Comparison of ENCODE assay signal across 2 cellular contexts in the genomic region with DNA sequence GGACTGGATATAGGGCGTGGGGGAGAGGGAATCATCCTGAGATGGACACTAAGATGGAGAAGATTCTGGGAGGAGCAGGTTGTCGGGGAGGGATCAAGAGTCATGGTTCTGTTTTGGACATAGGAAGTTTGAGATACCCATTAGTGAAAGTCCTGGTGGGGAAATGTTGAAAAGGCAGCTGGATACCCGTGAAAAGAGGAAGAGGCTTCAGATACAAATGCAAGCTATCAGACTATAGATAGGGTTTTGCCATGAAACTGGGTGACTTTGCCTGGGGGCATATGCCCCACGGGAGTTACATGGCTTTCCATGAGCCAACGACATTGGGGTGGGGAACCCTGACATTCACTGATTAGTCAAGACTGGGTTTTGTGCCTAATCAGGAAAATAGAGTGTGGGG.
TF ChIP-seq lines count a peak whose summit lies in the region.

No MANE protein-coding gene starts in this region.

TF ChIP-seq in HCT116, 20 proteins besides CTCF, POLR2A, EP300 and RAD21:
- TF ChIP-seq, protein P1, sequence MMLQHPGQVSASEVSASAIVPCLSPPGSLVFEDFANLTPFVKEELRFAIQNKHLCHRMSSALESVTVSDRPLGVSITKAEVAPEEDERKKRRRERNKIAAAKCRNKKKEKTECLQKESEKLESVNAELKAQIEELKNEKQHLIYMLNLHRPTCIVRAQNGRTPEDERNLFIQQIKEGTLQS (IDR thresholded peaks at IDR 0.05), result no peak
- TF ChIP-seq SIN3A (IDR thresholded peaks at IDR 0.05; ENCODE audit: low read depth) (no peak), ELF1 (IDR thresholded peaks at IDR 0.05; ENCODE audit: borderline replicate concordance, low read depth) (no peak), TCF7L2 (IDR thresholded peaks at IDR 0.05; ENCODE audit: borderline replicate concordance, extremely low read depth, insufficient read depth, insufficient read length) (no peak), POLR2AphosphoS5 (IDR thresholded peaks at IDR 0.05; ENCODE audit: low read depth, low read length) (no peak), CEBPB (IDR thresholded peaks at IDR 0.05; ENCODE audit: low read depth) (no peak), EZH2 (IDR thresholded peaks at IDR 0.05) (no peak)
- TF ChIP-seq, protein P2, sequence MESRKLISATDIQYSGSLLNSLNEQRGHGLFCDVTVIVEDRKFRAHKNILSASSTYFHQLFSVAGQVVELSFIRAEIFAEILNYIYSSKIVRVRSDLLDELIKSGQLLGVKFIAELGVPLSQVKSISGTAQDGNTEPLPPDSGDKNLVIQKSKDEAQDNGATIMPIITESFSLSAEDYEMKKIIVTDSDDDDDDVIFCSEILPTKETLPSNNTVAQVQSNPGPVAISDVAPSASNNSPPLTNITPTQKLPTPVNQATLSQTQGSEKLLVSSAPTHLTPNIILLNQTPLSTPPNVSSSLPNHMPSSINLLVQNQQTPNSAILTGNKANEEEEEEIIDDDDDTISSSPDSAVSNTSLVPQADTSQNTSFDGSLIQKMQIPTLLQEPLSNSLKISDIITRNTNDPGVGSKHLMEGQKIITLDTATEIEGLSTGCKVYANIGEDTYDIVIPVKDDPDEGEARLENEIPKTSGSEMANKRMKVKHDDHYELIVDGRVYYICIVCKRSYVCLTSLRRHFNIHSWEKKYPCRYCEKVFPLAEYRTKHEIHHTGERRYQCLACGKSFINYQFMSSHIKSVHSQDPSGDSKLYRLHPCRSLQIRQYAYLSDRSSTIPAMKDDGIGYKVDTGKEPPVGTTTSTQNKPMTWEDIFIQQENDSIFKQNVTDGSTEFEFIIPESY (IDR thresholded peaks at IDR 0.05; ENCODE audit: extremely low read depth, insufficient replicate concordance, low read length), result no peak
- TF ChIP-seq, protein P3, sequence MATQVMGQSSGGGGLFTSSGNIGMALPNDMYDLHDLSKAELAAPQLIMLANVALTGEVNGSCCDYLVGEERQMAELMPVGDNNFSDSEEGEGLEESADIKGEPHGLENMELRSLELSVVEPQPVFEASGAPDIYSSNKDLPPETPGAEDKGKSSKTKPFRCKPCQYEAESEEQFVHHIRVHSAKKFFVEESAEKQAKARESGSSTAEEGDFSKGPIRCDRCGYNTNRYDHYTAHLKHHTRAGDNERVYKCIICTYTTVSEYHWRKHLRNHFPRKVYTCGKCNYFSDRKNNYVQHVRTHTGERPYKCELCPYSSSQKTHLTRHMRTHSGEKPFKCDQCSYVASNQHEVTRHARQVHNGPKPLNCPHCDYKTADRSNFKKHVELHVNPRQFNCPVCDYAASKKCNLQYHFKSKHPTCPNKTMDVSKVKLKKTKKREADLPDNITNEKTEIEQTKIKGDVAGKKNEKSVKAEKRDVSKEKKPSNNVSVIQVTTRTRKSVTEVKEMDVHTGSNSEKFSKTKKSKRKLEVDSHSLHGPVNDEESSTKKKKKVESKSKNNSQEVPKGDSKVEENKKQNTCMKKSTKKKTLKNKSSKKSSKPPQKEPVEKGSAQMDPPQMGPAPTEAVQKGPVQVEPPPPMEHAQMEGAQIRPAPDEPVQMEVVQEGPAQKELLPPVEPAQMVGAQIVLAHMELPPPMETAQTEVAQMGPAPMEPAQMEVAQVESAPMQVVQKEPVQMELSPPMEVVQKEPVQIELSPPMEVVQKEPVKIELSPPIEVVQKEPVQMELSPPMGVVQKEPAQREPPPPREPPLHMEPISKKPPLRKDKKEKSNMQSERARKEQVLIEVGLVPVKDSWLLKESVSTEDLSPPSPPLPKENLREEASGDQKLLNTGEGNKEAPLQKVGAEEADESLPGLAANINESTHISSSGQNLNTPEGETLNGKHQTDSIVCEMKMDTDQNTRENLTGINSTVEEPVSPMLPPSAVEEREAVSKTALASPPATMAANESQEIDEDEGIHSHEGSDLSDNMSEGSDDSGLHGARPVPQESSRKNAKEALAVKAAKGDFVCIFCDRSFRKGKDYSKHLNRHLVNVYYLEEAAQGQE (IDR thresholded peaks at IDR 0.05; ENCODE audit: low read depth), result no peak

TF ChIP-seq in WTC11, 78 proteins besides CTCF, POLR2A, EP300 and RAD21 (continued from another document):
- TF ChIP-seq, protein P4, sequence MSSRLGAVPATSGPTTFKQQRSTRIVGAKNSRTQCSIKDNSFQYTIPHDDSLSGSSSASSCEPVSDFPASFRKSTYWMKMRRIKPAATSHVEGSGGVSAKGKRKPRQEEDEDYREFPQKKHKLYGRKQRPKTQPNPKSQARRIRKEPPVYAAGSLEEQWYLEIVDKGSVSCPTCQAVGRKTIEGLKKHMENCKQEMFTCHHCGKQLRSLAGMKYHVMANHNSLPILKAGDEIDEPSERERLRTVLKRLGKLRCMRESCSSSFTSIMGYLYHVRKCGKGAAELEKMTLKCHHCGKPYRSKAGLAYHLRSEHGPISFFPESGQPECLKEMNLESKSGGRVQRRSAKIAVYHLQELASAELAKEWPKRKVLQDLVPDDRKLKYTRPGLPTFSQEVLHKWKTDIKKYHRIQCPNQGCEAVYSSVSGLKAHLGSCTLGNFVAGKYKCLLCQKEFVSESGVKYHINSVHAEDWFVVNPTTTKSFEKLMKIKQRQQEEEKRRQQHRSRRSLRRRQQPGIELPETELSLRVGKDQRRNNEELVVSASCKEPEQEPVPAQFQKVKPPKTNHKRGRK (CRISPR knock-in tag; IDR thresholded peaks at IDR 0.05; ENCODE audit: borderline replicate concordance), result no peak
- TF ChIP-seq, protein P5, sequence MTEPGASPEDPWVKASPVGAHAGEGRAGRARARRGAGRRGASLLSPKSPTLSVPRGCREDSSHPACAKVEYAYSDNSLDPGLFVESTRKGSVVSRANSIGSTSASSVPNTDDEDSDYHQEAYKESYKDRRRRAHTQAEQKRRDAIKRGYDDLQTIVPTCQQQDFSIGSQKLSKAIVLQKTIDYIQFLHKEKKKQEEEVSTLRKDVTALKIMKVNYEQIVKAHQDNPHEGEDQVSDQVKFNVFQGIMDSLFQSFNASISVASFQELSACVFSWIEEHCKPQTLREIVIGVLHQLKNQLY (CRISPR knock-in tag; IDR thresholded peaks at IDR 0.05), result no peak
- TF ChIP-seq PRRX2 (CRISPR knock-in tag; IDR thresholded peaks at IDR 0.05) (no peak), OVOL2 (CRISPR knock-in tag; IDR thresholded peaks at IDR 0.05; ENCODE audit: borderline replicate concordance) (no peak), KAT7 (CRISPR knock-in tag; IDR thresholded peaks at IDR 0.05; ENCODE audit: borderline replicate concordance) (no peak), TCF7 (CRISPR knock-in tag; IDR thresholded peaks at IDR 0.05; ENCODE audit: low read depth) (no peak), ZNF671 (CRISPR knock-in tag; IDR thresholded peaks at IDR 0.05) (no peak), JUN (CRISPR knock-in tag; IDR thresholded peaks at IDR 0.05) (no peak), ZNF263 (CRISPR knock-in tag; IDR thresholded peaks at IDR 0.05; ENCODE audit: low read depth) (no peak), GTF2I (CRISPR knock-in tag; conservative IDR thresholded peaks at IDR 0.05) (no peak), NR2C2 (CRISPR knock-in tag; IDR thresholded peaks at IDR 0.05) (no peak), ZBTB21 (CRISPR knock-in tag; IDR thresholded peaks at IDR 0.05; ENCODE audit: borderline replicate concordance) (no peak), ZNF317 (CRISPR knock-in tag; IDR thresholded peaks at IDR 0.05; ENCODE audit: borderline replicate concordance, low read depth) (no peak)
- TF ChIP-seq, protein P6, sequence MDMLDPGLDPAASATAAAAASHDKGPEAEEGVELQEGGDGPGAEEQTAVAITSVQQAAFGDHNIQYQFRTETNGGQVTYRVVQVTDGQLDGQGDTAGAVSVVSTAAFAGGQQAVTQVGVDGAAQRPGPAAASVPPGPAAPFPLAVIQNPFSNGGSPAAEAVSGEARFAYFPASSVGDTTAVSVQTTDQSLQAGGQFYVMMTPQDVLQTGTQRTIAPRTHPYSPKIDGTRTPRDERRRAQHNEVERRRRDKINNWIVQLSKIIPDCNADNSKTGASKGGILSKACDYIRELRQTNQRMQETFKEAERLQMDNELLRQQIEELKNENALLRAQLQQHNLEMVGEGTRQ (CRISPR knock-in tag; IDR thresholded peaks at IDR 0.05), result no peak
- TF ChIP-seq, protein P7, sequence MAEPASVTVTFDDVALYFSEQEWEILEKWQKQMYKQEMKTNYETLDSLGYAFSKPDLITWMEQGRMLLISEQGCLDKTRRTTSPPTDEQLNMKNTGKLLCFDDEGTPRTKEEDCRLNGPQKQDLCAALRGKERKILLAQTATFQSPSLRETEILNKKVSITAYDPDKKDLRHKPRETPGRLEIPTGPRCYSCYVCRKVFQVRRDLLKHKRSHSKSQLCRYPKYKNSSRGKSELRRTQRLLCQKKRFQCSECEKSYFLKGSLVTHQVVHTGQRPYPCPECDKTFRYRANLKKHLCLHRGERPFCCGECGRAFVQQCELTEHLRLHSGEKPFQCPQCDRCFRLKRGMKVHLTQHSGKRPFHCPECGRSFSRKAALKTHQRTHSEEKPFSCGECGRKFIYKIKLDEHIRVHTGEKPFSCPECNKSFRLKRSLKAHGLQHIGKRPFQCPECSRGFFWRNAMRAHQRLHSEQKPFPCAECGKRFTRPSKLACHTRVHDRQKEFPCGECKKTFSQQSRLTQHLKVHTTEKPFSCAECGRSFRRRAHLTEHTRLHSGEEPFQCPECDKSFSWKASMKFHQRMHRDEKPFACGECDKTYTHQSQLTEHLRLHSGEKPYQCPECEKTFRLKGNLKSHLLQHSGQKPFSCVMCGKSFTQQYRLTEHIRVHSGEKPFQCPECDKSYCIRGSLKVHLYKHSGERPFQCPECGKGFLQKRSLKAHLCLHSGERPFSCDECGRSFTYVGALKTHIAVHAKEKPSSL (CRISPR knock-in tag; conservative IDR thresholded peaks at IDR 0.05), result no peak
- TF ChIP-seq, protein P8, sequence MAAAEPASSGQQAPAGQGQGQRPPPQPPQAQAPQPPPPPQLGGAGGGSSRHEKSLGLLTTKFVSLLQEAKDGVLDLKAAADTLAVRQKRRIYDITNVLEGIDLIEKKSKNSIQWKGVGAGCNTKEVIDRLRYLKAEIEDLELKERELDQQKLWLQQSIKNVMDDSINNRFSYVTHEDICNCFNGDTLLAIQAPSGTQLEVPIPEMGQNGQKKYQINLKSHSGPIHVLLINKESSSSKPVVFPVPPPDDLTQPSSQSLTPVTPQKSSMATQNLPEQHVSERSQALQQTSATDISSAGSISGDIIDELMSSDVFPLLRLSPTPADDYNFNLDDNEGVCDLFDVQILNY (CRISPR knock-in tag; IDR thresholded peaks at IDR 0.05), result no peak
- TF ChIP-seq, protein P9, sequence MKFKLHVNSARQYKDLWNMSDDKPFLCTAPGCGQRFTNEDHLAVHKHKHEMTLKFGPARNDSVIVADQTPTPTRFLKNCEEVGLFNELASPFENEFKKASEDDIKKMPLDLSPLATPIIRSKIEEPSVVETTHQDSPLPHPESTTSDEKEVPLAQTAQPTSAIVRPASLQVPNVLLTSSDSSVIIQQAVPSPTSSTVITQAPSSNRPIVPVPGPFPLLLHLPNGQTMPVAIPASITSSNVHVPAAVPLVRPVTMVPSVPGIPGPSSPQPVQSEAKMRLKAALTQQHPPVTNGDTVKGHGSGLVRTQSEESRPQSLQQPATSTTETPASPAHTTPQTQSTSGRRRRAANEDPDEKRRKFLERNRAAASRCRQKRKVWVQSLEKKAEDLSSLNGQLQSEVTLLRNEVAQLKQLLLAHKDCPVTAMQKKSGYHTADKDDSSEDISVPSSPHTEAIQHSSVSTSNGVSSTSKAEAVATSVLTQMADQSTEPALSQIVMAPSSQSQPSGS (CRISPR knock-in tag; IDR thresholded peaks at IDR 0.05; ENCODE audit: borderline replicate concordance, low read depth), result no peak
- TF ChIP-seq, protein P10, sequence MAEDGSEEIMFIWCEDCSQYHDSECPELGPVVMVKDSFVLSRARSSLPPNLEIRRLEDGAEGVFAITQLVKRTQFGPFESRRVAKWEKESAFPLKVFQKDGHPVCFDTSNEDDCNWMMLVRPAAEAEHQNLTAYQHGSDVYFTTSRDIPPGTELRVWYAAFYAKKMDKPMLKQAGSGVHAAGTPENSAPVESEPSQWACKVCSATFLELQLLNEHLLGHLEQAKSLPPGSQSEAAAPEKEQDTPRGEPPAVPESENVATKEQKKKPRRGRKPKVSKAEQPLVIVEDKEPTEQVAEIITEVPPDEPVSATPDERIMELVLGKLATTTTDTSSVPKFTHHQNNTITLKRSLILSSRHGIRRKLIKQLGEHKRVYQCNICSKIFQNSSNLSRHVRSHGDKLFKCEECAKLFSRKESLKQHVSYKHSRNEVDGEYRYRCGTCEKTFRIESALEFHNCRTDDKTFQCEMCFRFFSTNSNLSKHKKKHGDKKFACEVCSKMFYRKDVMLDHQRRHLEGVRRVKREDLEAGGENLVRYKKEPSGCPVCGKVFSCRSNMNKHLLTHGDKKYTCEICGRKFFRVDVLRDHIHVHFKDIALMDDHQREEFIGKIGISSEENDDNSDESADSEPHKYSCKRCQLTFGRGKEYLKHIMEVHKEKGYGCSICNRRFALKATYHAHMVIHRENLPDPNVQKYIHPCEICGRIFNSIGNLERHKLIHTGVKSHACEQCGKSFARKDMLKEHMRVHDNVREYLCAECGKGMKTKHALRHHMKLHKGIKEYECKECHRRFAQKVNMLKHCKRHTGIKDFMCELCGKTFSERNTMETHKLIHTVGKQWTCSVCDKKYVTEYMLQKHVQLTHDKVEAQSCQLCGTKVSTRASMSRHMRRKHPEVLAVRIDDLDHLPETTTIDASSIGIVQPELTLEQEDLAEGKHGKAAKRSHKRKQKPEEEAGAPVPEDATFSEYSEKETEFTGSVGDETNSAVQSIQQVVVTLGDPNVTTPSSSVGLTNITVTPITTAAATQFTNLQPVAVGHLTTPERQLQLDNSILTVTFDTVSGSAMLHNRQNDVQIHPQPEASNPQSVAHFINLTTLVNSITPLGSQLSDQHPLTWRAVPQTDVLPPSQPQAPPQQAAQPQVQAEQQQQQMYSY (CRISPR knock-in tag; IDR thresholded peaks at IDR 0.05), result no peak
